ENCODE assay signal across 16 cellular contexts in genomic region chrX:153993079-153993478, GRCh38.
"Had no signal": no experiment of that assay in that cellular context is flagged by ENCODE, and none has a peak within 500 bp of the region (broad histone marks: within the 10 kb centered on the region; RNA-seq: fewer than 3 reads in every experiment).

No MANE protein-coding gene starts in this region.

- FAIRE-seq: small intestine had no signal

- H3K27me3 ChIP-seq: neutrophil, ovary had no signal

- DNase-seq: cortex of kidney; effector CD8-positive, alpha-beta T cell; foreskin melanocyte; head of caudate nucleus; hippocampal formation; kidney glomerular epithelial cell; naive thymus-derived CD4-positive, alpha-beta T cell; nephron progenitor cell; ovary; right cardiac atrium; small intestine; stimulated activated CD4-positive, alpha-beta T cell treated with anti-CD3 and anti-CD28 coated beads, Interleukin-12 subunit alpha, Interleukin-12 subunit beta, amount 100 ng/mL, for 4 hours; stimulated activated naive CD4-positive, alpha-beta T cell treated with Interleukin-2 at 50 U/mL for 16 hours; trophoblast cell had no signal

- ATAC-seq: naive thymus-derived CD4-positive, alpha-beta T cell; right cardiac atrium had no signal

- H3K27ac ChIP-seq: dorsolateral prefrontal cortex, neutrophil, ovary had no signal

- H3K9me3 ChIP-seq: neutrophil, ovary had no signal

- H3K4me3 ChIP-seq: dorsolateral prefrontal cortex, ovary had no signal

- H3K36me3 ChIP-seq: neutrophil, ovary had no signal
